Comparison of ENCODE assay signal across 1 cellular context in the genomic region with DNA sequence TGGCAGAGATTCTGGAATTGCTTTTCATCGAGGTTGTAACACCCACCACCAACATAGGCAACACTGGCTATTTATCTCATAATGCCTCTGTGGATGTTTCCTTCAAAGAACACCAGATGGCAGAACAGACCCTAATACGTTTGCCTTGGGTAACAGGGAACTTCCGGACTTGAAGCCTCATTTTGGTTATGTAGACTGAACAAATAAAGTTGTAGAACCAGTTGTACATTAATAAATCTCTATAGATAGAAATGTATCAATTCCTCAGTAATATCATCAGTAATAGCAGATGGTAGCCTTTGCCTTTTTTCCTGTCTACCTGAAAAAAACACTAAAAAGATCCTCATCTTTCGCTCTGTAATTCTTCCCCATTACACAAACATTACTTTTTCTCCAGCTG.
TF ChIP-seq lines count a peak whose summit lies in the region.

No MANE protein-coding gene starts in this region.

TF ChIP-seq in H1, 55 proteins besides CTCF, POLR2A, EP300 and RAD21 (continued from another document):
- TF ChIP-seq FOSL1 (IDR thresholded peaks at IDR 0.05; ENCODE audit: insufficient read depth, low read depth, low read length) (no peak), HDAC6 (IDR thresholded peaks at IDR 0.05; ENCODE audit: low read depth, low read length) (no peak), RFX5 (IDR thresholded peaks at IDR 0.05; ENCODE audit: borderline replicate concordance, low read depth, low read length) (no peak), SRF (IDR thresholded peaks at IDR 0.05; ENCODE audit: low read depth, low read length) (no peak)
